Comparison of ENCODE assay signal across 8 cellular contexts in genomic region chr13:102555914-102556553, GRCh38. TPM values are rescaled to one million over a fixed set of nuclear protein-coding genes. Genes with fewer than 3 reads are reported as not detected.
DNase-seq lines count a peak whose midpoint lies in the region; ATAC-seq and TF ChIP-seq lines count a peak whose summit lies in the region.

No MANE protein-coding gene starts in this region.

- no peak overlapping the region for H3K4me3 Mint-ChIP-seq in CD4-positive, alpha-beta memory T cell

- POLR2A ChIA-PET in CD4-positive, alpha-beta memory T cell (lab: Charles Lee; ENCODE audit: partially characterized antibody), result no interaction called here

- no peak overlapping the region for H3K27ac Mint-ChIP-seq in CD4-positive, alpha-beta memory T cell

- no peaks in the 10 kb centered on the region for H3K9me3 Mint-ChIP-seq in CD4-positive, alpha-beta memory T cell

- peak; percentile 86 for ATAC-seq in GM18505 (IDR thresholded peaks at IDR 0.05; ENCODE audit: unreplicated experiment)
- peak; percentile 84 for ATAC-seq in HG03432 (IDR thresholded peaks at IDR 0.05; ENCODE audit: unreplicated experiment)

- H3K27ac ChIP-seq in CD4-positive, alpha-beta memory T cell (ENCODE audit: low read depth, low read length), result no peak overlapping the region

- H3K4me1 Mint-ChIP-seq in CD4-positive, alpha-beta memory T cell, result peaks cover 0 to 4% (median 1%) of the 10 kb centered on the region in 4 donors

- no peaks in the 10 kb centered on the region for H3K36me3 Mint-ChIP-seq in CD4-positive, alpha-beta memory T cell

- H3K4me3 ChIP-seq in CD4-positive, alpha-beta memory T cell (ENCODE audit: low read length in 2 of 2), result no peak overlapping the region

- DNase-seq in CD4-positive, alpha-beta memory T cell, result peak in 4 of 5 donors; percentile 22 to 40 (median 32)
- DNase-seq in NCI-H774 (lab: John Stamatoyannopoulos, UW) (peak; percentile 38), cerebellar cortex (ENCODE audit: low spot score) (peak; percentile 79), lung microvascular endothelial cell (ENCODE audit: low read depth in 2 of 2) (peak; percentile 53 to 59), mesenteric fat pad (ENCODE audit: low spot score) (no peak), 8988T (no peak)

- CTCF ChIA-PET in CD4-positive, alpha-beta memory T cell (lab: Charles Lee; ENCODE audit: partially characterized antibody), result interaction anchor here (0.7 to 3.7 kb wide), 18 partner anchors 10 to 1411 kb away, joined by 3 to 31 read pairs (median 4); no protein-coding TSS in a partner anchor

- H3K4me1 ChIP-seq in CD4-positive, alpha-beta memory T cell (ENCODE audit: insufficient read depth, low read length), result no peaks in the 10 kb centered on the region

- H3K36me3 ChIP-seq in CD4-positive, alpha-beta memory T cell (ENCODE audit: insufficient read depth, low read length), result no peaks in the 10 kb centered on the region

- H3K9me3 ChIP-seq in CD4-positive, alpha-beta memory T cell (ENCODE audit: control insufficient read depth in 1 of 2, low read length in 2 of 2), result no peaks in the 10 kb centered on the region

- TF ChIP-seq POLR2A in GM18505 (IDR thresholded peaks at IDR 0.05; ENCODE audit: borderline replicate concordance, extremely low read depth, insufficient read depth, insufficient read length), result no peak

- H3K27me3 ChIP-seq in CD4-positive, alpha-beta memory T cell (ENCODE audit: insufficient read depth, low read length), result no peaks in the 10 kb centered on the region

- no peaks in the 10 kb centered on the region for H3K27me3 Mint-ChIP-seq in CD4-positive, alpha-beta memory T cell

- intact Hi-C loops in CD4-positive, alpha-beta memory T cell (cut with micrococcal nuclease), result loop anchor here (1.0 to 5.0 kb wide), 2 partner anchors 614 to 1042 kb away; no protein-coding TSS in a partner anchor

RNA-seq across cellular contexts. Expression of gene TPP2, which starts 40.8 kb away (rescaled TPM):
- total RNA-seq in CD4-positive, alpha-beta memory T cell, result 100 to 1,000 TPM; 117 TPM
- polyA plus RNA-seq in CD4-positive, alpha-beta memory T cell, result 10 to 100 TPM; 42.8 to 57.8 TPM
- 31.2 and 34.7 TPM in 2 replicates for total RNA-seq in lung microvascular endothelial cell
- total RNA-seq in mesenteric fat pad, result 36.5 TPM

Comparison
In these comparisons a context has a peak if more than half of its experiments do, and no peak if none do; other contexts are left out.
1. DNase-seq: peak in CD4-positive, alpha-beta memory T cell (4 of 5), NCI-H774 (single experiment), cerebellar cortex (single experiment) and lung microvascular endothelial cell (2 of 2); none in mesenteric fat pad (single experiment) and 8988T (single experiment).